Comparison of ENCODE assay signal across 9 cellular contexts in the genomic region with DNA sequence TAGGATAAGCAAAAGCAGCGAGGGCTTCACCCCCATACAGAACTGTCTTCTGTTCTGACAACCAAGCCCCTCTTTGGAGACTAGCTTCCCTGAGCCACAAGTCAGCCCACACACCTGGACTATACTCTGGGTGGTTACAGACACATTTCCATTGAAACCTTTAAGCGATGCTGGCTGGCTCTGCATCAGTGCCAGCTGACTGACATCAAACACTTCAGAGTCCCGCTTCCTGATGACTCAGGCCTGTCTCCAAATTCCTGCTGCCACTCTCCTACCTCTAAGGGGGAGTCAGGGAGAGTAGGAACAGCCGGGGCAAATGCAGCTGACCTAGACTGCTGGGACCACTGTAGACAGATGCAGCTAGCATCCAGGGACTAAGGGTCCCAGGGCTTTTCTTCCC. TPM values are rescaled to one million over a fixed set of nuclear protein-coding genes. Genes with fewer than 3 reads are reported as not detected.
DNase-seq lines count a peak whose midpoint lies in the region; ATAC-seq and TF ChIP-seq lines count a peak whose summit lies in the region.
"Had no signal": no experiment of that assay in that cellular context is flagged by ENCODE, and none has a peak within 500 bp of the region (broad histone marks: within the 10 kb centered on the region; RNA-seq: fewer than 3 reads in every experiment).

No MANE protein-coding gene starts in this region.

- H3K9me3 ChIP-seq in esophagus muscularis mucosa = no peaks in the 10 kb centered on the region

- peak overlapping the region; percentile 75 to 83 (median 80) for H3K27ac ChIP-seq in esophagus muscularis mucosa (replicated peaks in 1 of 4)

- TF ChIP-seq POLR2A in esophagus muscularis mucosa (IDR thresholded peaks at IDR 0.05; ENCODE audit: low read depth) = no peak

- WGBS in esophagus muscularis mucosa = 30% methylated on average over 4 of the region's 4 CpGs

- H3K4me3 ChIP-seq in GM12865 (ENCODE audit: low read depth, low read length) = no peak overlapping the region
- no peak overlapping the region for H3K4me3 ChIP-seq in esophagus muscularis mucosa

- H3K27ac Mint-ChIP-seq in activated CD8-positive, alpha-beta T cell treated with anti-CD3 and anti-CD28 coated beads for 36 hours = no peak overlapping the region
- H3K27ac Mint-ChIP-seq: activated T-cell treated with anti-CD3 and anti-CD28 coated beads, Interleukin-2, amount 50 U/mL, for 24 hours had no signal

- peaks cover 46 to 72% (median 71%) of the 10 kb centered on the region in 4 donors for H3K4me1 ChIP-seq in esophagus muscularis mucosa

- POLR2A ChIA-PET in activated CD8-positive, alpha-beta T cell treated with anti-CD3 and anti-CD28 coated beads for 36 hours (lab: Charles Lee) = no interaction called here

- no peak for ATAC-seq in GM21576 (IDR thresholded peaks at IDR 0.05; ENCODE audit: unreplicated experiment)
- no peak for ATAC-seq in activated CD8-positive, alpha-beta T cell treated with anti-CD3 and anti-CD28 coated beads for 36 hours

- DNase-seq in GM12865 (ENCODE audit: low read depth) = peak; percentile 12
- peak; percentile 68 for DNase-seq in NCI-H510A treated with DMSO at 0.1 percent for 48 hours (lab: John Stamatoyannopoulos, UW)
- DNase-seq in esophagus muscularis mucosa (ENCODE audit: extremely low spot score) = no peak
- peak; percentile 57 for DNase-seq in putamen (ENCODE audit: low spot score)
- no peak for DNase-seq in T-helper 2 cell
- no peak for DNase-seq in stimulated activated CD4-positive, alpha-beta T cell treated with anti-CD3 and anti-CD28 coated beads, Interleukin-2, amount 100 ng/mL, for 24 hours
- no peak for DNase-seq in activated CD8-positive, alpha-beta T cell treated with anti-CD3 and anti-CD28 coated beads for 36 hours
- DNase-seq: activated T-cell treated with anti-CD3 and anti-CD28 coated beads, Interleukin-2, amount 50 U/mL, for 24 hours had no signal

- H3K27me3 ChIP-seq in esophagus muscularis mucosa = no peaks in the 10 kb centered on the region

- CTCF ChIA-PET in activated CD8-positive, alpha-beta T cell treated with anti-CD3 and anti-CD28 coated beads for 36 hours (lab: Charles Lee) = no interaction called here

- H3K4me1 Mint-ChIP-seq in activated CD8-positive, alpha-beta T cell treated with anti-CD3 and anti-CD28 coated beads for 36 hours (ENCODE audit: low read depth) = peaks cover 23% of the 10 kb centered on the region

- peaks cover 3% of the 10 kb centered on the region for H3K36me3 Mint-ChIP-seq in activated CD8-positive, alpha-beta T cell treated with anti-CD3 and anti-CD28 coated beads for 36 hours (ENCODE audit: low read depth)

- no peaks in the 10 kb centered on the region for H3K27me3 Mint-ChIP-seq in activated CD8-positive, alpha-beta T cell treated with anti-CD3 and anti-CD28 coated beads for 36 hours
- H3K27me3 Mint-ChIP-seq: activated T-cell treated with anti-CD3 and anti-CD28 coated beads, Interleukin-2, amount 50 U/mL, for 24 hours had no signal

- TF ChIP-seq EP300 in esophagus muscularis mucosa (IDR thresholded peaks at IDR 0.05) = no peak

- no peaks in the 10 kb centered on the region for H3K9me3 Mint-ChIP-seq in activated CD8-positive, alpha-beta T cell treated with anti-CD3 and anti-CD28 coated beads for 36 hours
- H3K9me3 Mint-ChIP-seq: activated T-cell treated with anti-CD3 and anti-CD28 coated beads, Interleukin-2, amount 50 U/mL, for 24 hours had no signal

- intact Hi-C loops in esophagus muscularis mucosa (cut with DNase I) = no loop called here
- intact Hi-C loops in activated CD8-positive, alpha-beta T cell treated with anti-CD3 and anti-CD28 coated beads for 36 hours (cut with micrococcal nuclease) = no loop called here

- H3K4me3 Mint-ChIP-seq in activated CD8-positive, alpha-beta T cell treated with anti-CD3 and anti-CD28 coated beads for 36 hours = no peak overlapping the region
- H3K4me3 Mint-ChIP-seq: activated T-cell treated with anti-CD3 and anti-CD28 coated beads, Interleukin-2, amount 50 U/mL, for 24 hours had no signal

- H3K36me3 ChIP-seq in esophagus muscularis mucosa = no peaks in the 10 kb centered on the region

- TF ChIP-seq CTCF in GM12865 (IDR thresholded peaks at IDR 0.05; ENCODE audit: insufficient read depth, low read depth, low read length, missing control alignments) (no peak), esophagus muscularis mucosa (IDR thresholded peaks at IDR 0.05) (no peak)
- no peak for TF ChIP-seq CTCF in activated CD8-positive, alpha-beta T cell treated with anti-CD3 and anti-CD28 coated beads for 36 hours (IDR thresholded peaks at IDR 0.05)

RNA-seq across cellular contexts. Expression of a gene that starts 59.4 kb away (rescaled TPM):
- 10 to 100 TPM; 20.3 to 39.2 (median 29.1) TPM for total RNA-seq in esophagus muscularis mucosa
- total RNA-seq in activated CD8-positive, alpha-beta T cell treated with anti-CD3 and anti-CD28 coated beads for 36 hours = 10 to 100 TPM; 27.6 to 32.3 TPM

Comparison
In these comparisons a context has a peak if more than half of its experiments do, and no peak if none do; other contexts are left out.
1. DNase-seq: peak in GM12865 (single experiment), NCI-H510A treated with DMSO at 0.1 percent for 48 hours (single experiment) and putamen (single experiment); none in esophagus muscularis mucosa (single experiment), T-helper 2 cell (0 of 5), stimulated activated CD4-positive, alpha-beta T cell treated with anti-CD3 and anti-CD28 coated beads, Interleukin-2, amount 100 ng/mL, for 24 hours (0 of 2) and activated CD8-positive, alpha-beta T cell treated with anti-CD3 and anti-CD28 coated beads for 36 hours (single experiment).